17 cellular contexts compared by ENCODE assay signal in the genomic region with DNA sequence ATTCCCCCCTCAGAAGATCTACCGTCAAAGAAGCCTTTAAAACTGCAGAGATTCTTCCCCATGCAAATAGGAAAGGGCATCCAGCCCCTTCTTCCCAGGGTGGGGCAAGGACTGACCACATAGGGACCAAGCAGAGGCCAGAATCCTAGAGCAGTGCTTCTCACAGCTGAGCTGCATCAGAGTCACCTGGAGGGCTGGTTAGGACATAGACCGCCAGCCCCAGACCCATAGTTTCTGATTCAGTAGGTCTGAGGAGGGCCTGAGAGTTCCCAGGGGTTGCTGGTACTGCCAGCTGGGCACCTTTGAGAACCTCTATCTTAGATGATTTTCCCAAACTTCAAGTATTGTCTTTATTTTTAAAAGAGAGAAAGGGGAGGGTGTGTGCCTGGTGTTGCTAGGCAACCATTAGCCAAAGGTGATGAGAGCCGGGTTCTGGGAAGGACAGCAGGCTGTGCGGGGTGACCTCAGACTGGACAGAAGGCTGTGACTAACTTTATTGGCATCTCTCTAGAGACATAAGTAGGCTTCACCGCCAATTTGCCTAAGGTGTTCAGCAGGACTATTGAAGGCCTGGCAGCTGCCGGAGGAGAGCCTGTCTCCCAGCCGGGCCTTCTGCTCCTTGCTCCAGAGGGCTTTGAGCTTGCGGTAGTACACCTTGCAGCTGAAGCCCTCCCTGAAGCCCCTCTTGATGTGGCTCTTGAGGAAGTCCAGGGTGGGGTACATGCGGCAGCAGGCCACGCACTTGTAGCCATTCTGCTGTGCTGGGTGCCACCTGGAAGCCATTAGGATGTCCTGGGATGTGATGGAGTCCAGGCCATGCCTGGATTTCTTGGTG. TPM values are rescaled to one million over a fixed set of nuclear protein-coding genes. Genes with fewer than 3 reads are reported as not detected.
A peak's percentile ranks its signal among the peaks of the same experiment; 100 is the strongest.
DNase-seq lines count a peak whose midpoint lies in the region; ATAC-seq and TF ChIP-seq lines count a peak whose summit lies in the region.
"Had no signal": no experiment of that assay in that cellular context is flagged by ENCODE, and none has a peak within 500 bp of the region (broad histone marks: within the 10 kb centered on the region; RNA-seq: fewer than 3 reads in every experiment).

No MANE protein-coding gene starts in this region.

- DNase-seq in AG10803 (ENCODE audit: low read depth) (peak; percentile 8), Karpas-422 (no peak), astrocyte of the cerebellum (ENCODE audit: low read depth) (peak; percentile 38), right lobe of liver (peak in 2 of 3 donors; percentile 47 to 60), NCI-H345 treated with DMSO at 0.1 percent for 48 hours (lab: John Stamatoyannopoulos, UW; ENCODE audit: unreplicated experiment) (no peak), esophagus squamous epithelium (lab: John Stamatoyannopoulos, UW) (no peak), NCI-H1105 treated with DMSO at 0.1 percent for 48 hours (lab: John Stamatoyannopoulos, UW) (no peak)
- DNase-seq: activated CD4-positive, alpha-beta memory T cell treated with anti-CD3 and anti-CD28 coated beads for 36 hours; activated effector memory CD4-positive, alpha-beta T cell treated with Interleukin-2 at 50 U/mL for 16 hours; caudate nucleus; KBM-7; NCI-H2171 treated with DMSO at 0.1 percent for 48 hours; stimulated activated CD4-positive, alpha-beta T cell treated with anti-CD3 and anti-CD28 coated beads, Interleukin-1b, Interleukin-23, amount 100 ng/mL, for 48 hours; T-helper 2 cell had no signal

- H3K79me2 ChIP-seq in Karpas-422 (ENCODE audit: low read length), result no peaks in the 10 kb centered on the region

- intact Hi-C loops in right lobe of liver (cut with DNase I) (no loop called here), esophagus squamous epithelium (cut with DNase I) (no loop called here)

- in situ Hi-C loops in astrocyte of the cerebellum (cut with HindIII; ENCODE audit: low sequenced_read_pairs), result no loop called here

- H3K36me3 ChIP-seq in Karpas-422 (ENCODE audit: insufficient read depth, low read length), result no peaks in the 10 kb centered on the region
- H3K36me3 ChIP-seq in right lobe of liver, result no peaks in the 10 kb centered on the region
- no peaks in the 10 kb centered on the region for H3K36me3 ChIP-seq in esophagus squamous epithelium

- TF ChIP-seq POLR2A in right lobe of liver (IDR thresholded peaks at IDR 0.05) (no peak), esophagus squamous epithelium (IDR thresholded peaks at IDR 0.05) (no peak)

- H3K4me2 ChIP-seq in Karpas-422 (ENCODE audit: low read depth, low read length, poor library complexity, severe bottlenecking), result peak overlapping the region; percentile 51

- no peaks in the 10 kb centered on the region for H4K20me1 ChIP-seq in Karpas-422 (ENCODE audit: insufficient read depth, low read depth, low read length)

- H3K9me2 ChIP-seq in Karpas-422 (replicated peaks; ENCODE audit: insufficient read depth, low read length), result no peaks in the 10 kb centered on the region

- no peak overlapping the region for H2AFZ ChIP-seq in Karpas-422 (ENCODE audit: low read length)

- H3K27ac ChIP-seq in Karpas-422 (ENCODE audit: low read length) (peak overlapping the region; percentile 7; the same call in 1 of the 2 replicates), right lobe of liver (peak overlapping the region; percentile 70 to 94 (median 77)), esophagus squamous epithelium (no peak overlapping the region)
- H3K27ac ChIP-seq: epithelial cell of prostate had no signal

- peak in 3 of 4 donors; percentile 7 to 55 (median 50) for ATAC-seq in right lobe of liver
- no peak for ATAC-seq in HG02678 (IDR thresholded peaks at IDR 0.05; ENCODE audit: unreplicated experiment)

- H3K9me3 ChIP-seq in Karpas-422 (ENCODE audit: low read length) (no peaks in the 10 kb centered on the region), right lobe of liver (no peaks in the 10 kb centered on the region), esophagus squamous epithelium (no peaks in the 10 kb centered on the region)

- 29% methylated on average over 2 of the region's 10 CpGs for WGBS in right lobe of liver (ENCODE audit: insufficient coverage, low coverage, low lambda C conversion rate, missing lambda C conversion rate)
- 77 to 92% methylated on average over 4 to 6 of the region's 10 CpGs for WGBS in esophagus squamous epithelium, 2 donors

- peak overlapping the region; percentile 13; the same call in 1 of the 2 replicates for H3K9ac ChIP-seq in Karpas-422 (ENCODE audit: low read length)

- peaks cover 52% of the 10 kb centered on the region for H3K4me1 ChIP-seq in Karpas-422 (ENCODE audit: low read length)
- H3K4me1 ChIP-seq in right lobe of liver, result peaks cover 0 to 40% (median 21%) of the 10 kb centered on the region in 4 donors
- H3K4me1 ChIP-seq in esophagus squamous epithelium, result peaks cover 0 to 19% (median 8%) of the 10 kb centered on the region in 3 donors

- no peak overlapping the region for H3K4me3 ChIP-seq in AG10803 (ENCODE audit: low read length)
- no peak overlapping the region for H3K4me3 ChIP-seq in Karpas-422 (ENCODE audit: low read length)
- H3K4me3 ChIP-seq in astrocyte of the cerebellum (ENCODE audit: low read depth, low read length), result no peak overlapping the region
- H3K4me3 ChIP-seq in right lobe of liver, result no peak overlapping the region
- H3K4me3 ChIP-seq in esophagus squamous epithelium, result no peak overlapping the region

- TF ChIP-seq CTCF in AG10803 (conservative IDR thresholded peaks at IDR 0.05; ENCODE audit: low read length), result no peak
- TF ChIP-seq CTCF in astrocyte of the cerebellum (IDR thresholded peaks at IDR 0.05; ENCODE audit: low read depth, low read length, missing control alignments), result no peak
- no peak for TF ChIP-seq CTCF in right lobe of liver (IDR thresholded peaks at IDR 0.05)
- TF ChIP-seq CTCF in esophagus squamous epithelium (IDR thresholded peaks at IDR 0.05), result no peak

- H3K27me3 ChIP-seq in Karpas-422 (ENCODE audit: low read length) (no peaks in the 10 kb centered on the region), right lobe of liver (no peaks in the 10 kb centered on the region), esophagus squamous epithelium (no peaks in the 10 kb centered on the region)

RNA-seq across cellular contexts. Expression of a gene that starts 2.9 kb away (rescaled TPM):
- total RNA-seq in Karpas-422 (2014; rRNA removed; shearing (Covaris generic); ENCODE audit: low replicate concordance), result not detected in 2 replicates
- not detected for total RNA-seq in right lobe of liver
- total RNA-seq in esophagus squamous epithelium, result not detected
- total RNA-seq: activated CD4-positive, alpha-beta memory T cell treated with anti-CD3 and anti-CD28 coated beads for 36 hours; progenitor cell of endocrine pancreas had no signal

RNA-seq across cellular contexts. Expression of a gene that starts 7.8 kb away (rescaled TPM):
- not detected in 2 replicates for total RNA-seq in Karpas-422 (2014; rRNA removed; shearing (Covaris generic); ENCODE audit: low replicate concordance)
- total RNA-seq in right lobe of liver (10 to 100 TPM in 5 of 6 experiments, 1 to 10 TPM in 1; 6.5 to 45.3 (median 28.4) TPM), esophagus squamous epithelium (1 to 10 TPM; 1.7 to 5.3 (median 3.6) TPM)

RNA-seq across cellular contexts. Expression of a gene that starts 38.2 kb away (rescaled TPM):
- total RNA-seq in Karpas-422 (2014; rRNA removed; shearing (Covaris generic); ENCODE audit: low replicate concordance), result not detected in 2 replicates
- total RNA-seq in right lobe of liver, result under 1 TPM in 3 of 6 experiments, not detected in 3; 0.17 to 0.60 (median 0.31) TPM
- 1 to 10 TPM in 1 of 4 donors, under 1 TPM in 3; 0.57 to 2.7 (median 0.78) TPM for total RNA-seq in esophagus squamous epithelium
- total RNA-seq: activated CD4-positive, alpha-beta memory T cell treated with anti-CD3 and anti-CD28 coated beads for 36 hours; progenitor cell of endocrine pancreas had no signal

Comparison
In these comparisons a context has a peak if more than half of its experiments do, and no peak if none do; other contexts are left out.
1. DNase-seq: peak in AG10803 (single experiment), astrocyte of the cerebellum (single experiment) and right lobe of liver (2 of 3); none in Karpas-422 (single experiment), NCI-H345 treated with DMSO at 0.1 percent for 48 hours (single experiment), esophagus squamous epithelium (single experiment) and NCI-H1105 treated with DMSO at 0.1 percent for 48 hours (single experiment).
2. H3K27ac ChIP-seq: peak in Karpas-422 (single experiment) and right lobe of liver (3 of 3); none in esophagus squamous epithelium (0 of 4).